7 cellular contexts compared by ENCODE assay signal in genomic region chr15:90200534-90201139, GRCh38. TPM values are rescaled to one million over a fixed set of nuclear protein-coding genes. Genes with fewer than 3 reads are reported as not detected.
DNase-seq lines count a peak whose midpoint lies in the region; ATAC-seq and TF ChIP-seq lines count a peak whose summit lies in the region.

No MANE protein-coding gene starts in this region.

- DNase-seq in HuH-7 (ENCODE audit: low spot score) (peak; percentile 66), mucosa of descending colon (no peak), NCI-H2029 (lab: John Stamatoyannopoulos, UW) (no peak), KBM-7 (no peak)
- DNase-seq in central memory CD8-positive, alpha-beta T cell (ENCODE audit: low spot score in 2 of 2), result no peak

- no peak for TF ChIP-seq CTCF in mucosa of descending colon (IDR thresholded peaks at IDR 0.05)

- H3K36me3 Mint-ChIP-seq in central memory CD8-positive, alpha-beta T cell (ENCODE audit: insufficient read depth), result peaks cover 2% of the 10 kb centered on the region

- H3K36me3 ChIP-seq in mucosa of descending colon (ENCODE audit: low read depth), result no peaks in the 10 kb centered on the region

- intact Hi-C loops in mucosa of descending colon (cut with DNase I, micrococcal nuclease), result no loop called here

- in situ Hi-C loops in KBM-7 (cut with MboI; ENCODE audit: low pct_unique_long_range_greater_than_20kb, low sequenced_read_pairs), result no loop called here

- no peaks in the 10 kb centered on the region for H3K9me3 ChIP-seq in mucosa of descending colon

- H3K4me3 Mint-ChIP-seq in central memory CD8-positive, alpha-beta T cell, result peak overlapping the region; percentile 86

- H3K27ac Mint-ChIP-seq in central memory CD8-positive, alpha-beta T cell (ENCODE audit: low read depth), result peak overlapping the region; percentile 25

- H3K4me3 ChIP-seq in mucosa of descending colon, result peak overlapping the region; percentile 61

- peaks cover 27% of the 10 kb centered on the region for H3K4me1 Mint-ChIP-seq in central memory CD8-positive, alpha-beta T cell

- peaks cover 17% of the 10 kb centered on the region for H3K4me1 ChIP-seq in mucosa of descending colon (ENCODE audit: low read depth)

- H3K27me3 Mint-ChIP-seq in central memory CD8-positive, alpha-beta T cell, result no peaks in the 10 kb centered on the region

- ATAC-seq in GM19438 (IDR thresholded peaks at IDR 0.05; ENCODE audit: low read depth, unreplicated experiment) (peak; percentile 24), mucosa of descending colon (peak; percentile 0), GM18520 (IDR thresholded peaks at IDR 0.05; ENCODE audit: unreplicated experiment) (no peak)
- no peak for ATAC-seq in central memory CD8-positive, alpha-beta T cell (replicated peaks; ENCODE audit: extremely low read depth, poor library complexity, severe bottlenecking)

- H3K9me3 Mint-ChIP-seq in central memory CD8-positive, alpha-beta T cell, result no peaks in the 10 kb centered on the region

RNA-seq across cellular contexts. Expression of gene SEMA4B, which starts 0.5 kb away (rescaled TPM):
- total RNA-seq in mucosa of descending colon, result 100 to 1,000 TPM; 118 to 146 (median 131) TPM

RNA-seq across cellular contexts. Expression of gene CIB1, which starts 33.1 kb away (rescaled TPM):
- 100 to 1,000 TPM; 126 to 273 (median 209) TPM for total RNA-seq in mucosa of descending colon

RNA-seq across cellular contexts. Expression of gene GDPGP1, which starts 33.4 kb away (rescaled TPM):
- total RNA-seq in mucosa of descending colon, result 10 to 100 TPM; 18.2 to 25.5 (median 19.3) TPM

RNA-seq across cellular contexts. Expression of gene TTLL13, which starts 48.7 kb away (rescaled TPM):
- total RNA-seq in mucosa of descending colon, result under 1 TPM; 0.34 to 0.93 (median 0.63) TPM

Comparison
In these comparisons a context has a peak if more than half of its experiments do, and no peak if none do; other contexts are left out.
1. ATAC-seq: peak in GM19438 (single experiment) and mucosa of descending colon (single experiment); none in central memory CD8-positive, alpha-beta T cell (single experiment) and GM18520 (single experiment).